In the genomic region with DNA sequence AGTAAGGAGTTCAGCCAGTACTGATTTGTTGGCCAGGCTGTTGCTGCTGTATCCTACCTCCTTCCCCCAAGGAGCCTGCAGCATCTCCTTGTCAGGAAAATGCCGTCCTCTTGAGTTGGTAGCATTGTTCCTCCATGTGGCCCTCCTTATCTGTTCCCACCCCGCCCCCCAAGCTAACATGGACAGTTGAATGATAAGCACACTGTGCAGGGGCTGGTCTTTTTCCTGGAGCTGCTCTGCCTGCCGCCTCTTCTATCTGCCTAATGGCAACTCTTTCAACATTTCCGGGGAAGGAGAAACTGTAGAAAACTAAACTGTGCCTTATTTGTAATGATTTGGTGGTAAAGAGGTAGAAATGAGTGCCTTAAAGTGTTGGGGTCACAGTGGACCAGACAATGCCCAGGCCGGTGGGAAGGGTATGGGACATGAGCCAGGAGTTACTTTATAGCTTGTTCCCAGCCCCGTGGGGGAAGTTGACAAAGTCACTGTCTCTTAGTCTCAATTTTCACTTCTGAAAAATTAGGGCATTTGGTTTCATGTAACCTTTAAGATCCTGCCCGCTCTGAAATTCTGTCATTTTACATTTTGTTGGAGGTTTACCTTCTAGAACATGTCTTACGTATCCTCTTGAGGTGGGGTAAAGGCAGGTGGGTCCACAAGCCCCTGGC, we compare ENCODE assay signal across 14 cellular contexts. TPM values are rescaled to one million over a fixed set of nuclear protein-coding genes. Genes with fewer than 3 reads are reported as not detected.
DNase-seq lines count a peak whose midpoint lies in the region; ATAC-seq and TF ChIP-seq lines count a peak whose summit lies in the region.
"Had no signal": no experiment of that assay in that cellular context is flagged by ENCODE, and none has a peak within 500 bp of the region (broad histone marks: within the 10 kb centered on the region; RNA-seq: fewer than 3 reads in every experiment).

No MANE protein-coding gene starts in this region.

- H3K4me1 ChIP-seq in CD4-positive, alpha-beta memory T cell (ENCODE audit: insufficient read depth, low read length), result peaks cover 76% of the 10 kb centered on the region
- peaks cover 45% of the 10 kb centered on the region for H3K4me1 ChIP-seq in mesodermal cell (ENCODE audit: control insufficient read depth, insufficient read depth, low read length, poor library complexity, severe bottlenecking)
- peaks cover 44% of the 10 kb centered on the region for H3K4me1 ChIP-seq in CD8-positive, alpha-beta T cell (ENCODE audit: insufficient read depth, low read length)

- DNase-seq in CD4-positive, alpha-beta memory T cell, result no peak
- no peak for DNase-seq in T-cell
- no peak for DNase-seq in CD8-positive, alpha-beta T cell
- DNase-seq in SHP77 (lab: John Stamatoyannopoulos, UW), result no peak
- DNase-seq: activated CD8-positive, alpha-beta memory T cell treated with anti-CD3 and anti-CD28 coated beads, Interleukin-2, amount 50 U/mL, for 48 hours; hypothalamus; NCI-H774; stimulated activated CD4-positive, alpha-beta T cell treated with anti-CD3 and anti-CD28 coated beads, Interleukin-4, amount 100 ng/mL, for 4 hours; substantia nigra had no signal

- POLR2A ChIA-PET in CD4-positive, alpha-beta memory T cell (lab: Charles Lee; ENCODE audit: partially characterized antibody), result interaction anchor here (2.0 kb wide), 1 partner anchor 9 kb away, joined by 6 read pairs; no protein-coding TSS in a partner anchor
- POLR2A ChIA-PET in T-cell (lab: Charles Lee), result interaction anchor here in 1 of 2 donors (0.7 kb wide), 1 partner anchor 11 kb away, joined by 3 read pairs; no protein-coding TSS in a partner anchor
- POLR2A ChIA-PET in CD8-positive, alpha-beta T cell (lab: Charles Lee), result no interaction called here

- H3K36me3 ChIP-seq in CD4-positive, alpha-beta memory T cell (ENCODE audit: insufficient read depth, low read length), result no peaks in the 10 kb centered on the region
- H3K36me3 ChIP-seq in mesodermal cell (ENCODE audit: control insufficient read depth, insufficient read depth, low read length), result peaks cover 10% of the 10 kb centered on the region
- H3K36me3 ChIP-seq in CD8-positive, alpha-beta T cell (ENCODE audit: insufficient read depth, low read length), result peaks cover 3% of the 10 kb centered on the region

- H3K27me3 Mint-ChIP-seq in CD4-positive, alpha-beta memory T cell, result no peaks in the 10 kb centered on the region
- H3K27me3 Mint-ChIP-seq in T-cell, result no peaks in the 10 kb centered on the region
- no peaks in the 10 kb centered on the region for H3K27me3 Mint-ChIP-seq in CD8-positive, alpha-beta T cell (ENCODE audit: low read depth)

- H3K27ac ChIP-seq in C4-2B (peak overlapping the region; percentile 25), mesodermal cell (ENCODE audit: low read depth, low read length, severe bottlenecking) (peak overlapping the region; percentile 67)
- no peak overlapping the region for H3K27ac ChIP-seq in CD4-positive, alpha-beta memory T cell (ENCODE audit: low read depth, low read length)
- no peak overlapping the region for H3K27ac ChIP-seq in CD8-positive, alpha-beta T cell (ENCODE audit: low read depth, low read length)

- no peaks in the 10 kb centered on the region for H3K9me3 ChIP-seq in CD4-positive, alpha-beta memory T cell (ENCODE audit: control insufficient read depth in 1 of 2, low read length in 2 of 2)
- H3K9me3 ChIP-seq in mesodermal cell (ENCODE audit: control insufficient read depth, low read length), result no peaks in the 10 kb centered on the region
- H3K9me3 ChIP-seq in CD8-positive, alpha-beta T cell (ENCODE audit: low read length), result no peaks in the 10 kb centered on the region

- peak overlapping the region in 2 of 8 donors; percentile 8 to 29 for H3K4me3 Mint-ChIP-seq in CD4-positive, alpha-beta memory T cell
- peak overlapping the region in 1 of 3 donors; percentile 12 for H3K4me3 Mint-ChIP-seq in T-cell
- no peak overlapping the region for H3K4me3 Mint-ChIP-seq in CD8-positive, alpha-beta T cell

- TF ChIP-seq CTCF in C4-2B (conservative IDR thresholded peaks at IDR 0.05), result no peak
- TF ChIP-seq CTCF in CD8-positive, alpha-beta T cell (IDR thresholded peaks at IDR 0.05), result no peak

- peak overlapping the region; percentile 62 to 100 (median 96) for H3K27ac Mint-ChIP-seq in CD4-positive, alpha-beta memory T cell
- peak overlapping the region; percentile 65 to 98 for H3K27ac Mint-ChIP-seq in T-cell
- H3K27ac Mint-ChIP-seq in CD8-positive, alpha-beta T cell, result no peak overlapping the region

- intact Hi-C loops in CD4-positive, alpha-beta memory T cell (cut with micrococcal nuclease), result no loop called here
- intact Hi-C loops in CD8-positive, alpha-beta T cell (cut with DNase I, micrococcal nuclease), result loop anchor here in 1 of 2 experiments (5.0 kb wide), 1 partner anchor 152 kb away; a partner anchor contains a TSS

- H3K27me3 ChIP-seq in CD4-positive, alpha-beta memory T cell (ENCODE audit: insufficient read depth, low read length), result no peaks in the 10 kb centered on the region
- no peaks in the 10 kb centered on the region for H3K27me3 ChIP-seq in CD8-positive, alpha-beta T cell (ENCODE audit: insufficient read depth, low read length)

- H3K36me3 Mint-ChIP-seq in CD4-positive, alpha-beta memory T cell, result peaks cover 0 to 22% of the 10 kb centered on the region in 2 donors
- peaks cover 13% of the 10 kb centered on the region for H3K36me3 Mint-ChIP-seq in T-cell
- peaks cover 29% of the 10 kb centered on the region for H3K36me3 Mint-ChIP-seq in CD8-positive, alpha-beta T cell

- H3K4me1 Mint-ChIP-seq in CD4-positive, alpha-beta memory T cell, result peaks cover 51 to 90% (median 77%) of the 10 kb centered on the region in 4 donors
- peaks cover 81 to 89% (median 86%) of the 10 kb centered on the region in 3 donors for H3K4me1 Mint-ChIP-seq in T-cell
- H3K4me1 Mint-ChIP-seq in CD8-positive, alpha-beta T cell (ENCODE audit: low read depth), result peaks cover 75% of the 10 kb centered on the region

- 79 to 82% methylated on average over 5 to 7 of the region's 8 CpGs for WGBS in mesodermal cell (ENCODE audit: insufficient coverage in 2 of 2), 2 experiments

- CTCF ChIA-PET in CD4-positive, alpha-beta memory T cell (lab: Charles Lee; ENCODE audit: partially characterized antibody), result no interaction called here
- CTCF ChIA-PET in T-cell (lab: Charles Lee), result no interaction called here
- CTCF ChIA-PET in CD8-positive, alpha-beta T cell (lab: Charles Lee), result no interaction called here

- no peaks in the 10 kb centered on the region for H3K9me3 Mint-ChIP-seq in CD4-positive, alpha-beta memory T cell
- H3K9me3 Mint-ChIP-seq in T-cell, result no peaks in the 10 kb centered on the region
- H3K9me3 Mint-ChIP-seq in CD8-positive, alpha-beta T cell, result no peaks in the 10 kb centered on the region

- no peak overlapping the region for H3K4me3 ChIP-seq in CD4-positive, alpha-beta memory T cell (ENCODE audit: low read length in 2 of 2)
- no peak overlapping the region for H3K4me3 ChIP-seq in mesodermal cell (ENCODE audit: extremely low read depth, insufficient read depth, low read length, poor library complexity, severe bottlenecking)
- H3K4me3 ChIP-seq in CD8-positive, alpha-beta T cell (ENCODE audit: low read depth, low read length), result no peak overlapping the region
- H3K4me3 ChIP-seq: lung had no signal

- ATAC-seq in T-cell (replicated peaks in 1 of 4) (no peak), GM18870 (IDR thresholded peaks at IDR 0.05; ENCODE audit: unreplicated experiment) (no peak)
- ATAC-seq in CD8-positive, alpha-beta T cell, result no peak

RNA-seq across cellular contexts. Expression of a gene that starts 4.5 kb away (rescaled TPM):
- total RNA-seq in CD4-positive, alpha-beta memory T cell, result 100 to 1,000 TPM; 119 to 122 TPM
- 10 to 100 TPM; 34.5 to 51.0 TPM for polyA plus RNA-seq in CD4-positive, alpha-beta memory T cell
- total RNA-seq in T-cell, result 100 to 1,000 TPM in 4 of 5 donors, 10 to 100 TPM in 1; 53.5 to 394 (median 154) TPM
- 25.0 TPM for polyA plus RNA-seq in mesodermal cell (2013, experiment 1 of 2)
- polyA plus RNA-seq in mesodermal cell (2013, experiment 2 of 2), result 27.0 TPM
- total RNA-seq in CD8-positive, alpha-beta T cell, result 100 to 1,000 TPM; 194 to 196 TPM

RNA-seq across cellular contexts. Expression of a gene that starts 29.4 kb away (rescaled TPM):
- total RNA-seq in CD4-positive, alpha-beta memory T cell, result not detected
- polyA plus RNA-seq in CD4-positive, alpha-beta memory T cell, result not detected
- total RNA-seq in T-cell, result not detected
- not detected for polyA plus RNA-seq in mesodermal cell (2013, experiment 1 of 2)
- not detected for polyA plus RNA-seq in mesodermal cell (2013, experiment 2 of 2)
- not detected for total RNA-seq in CD8-positive, alpha-beta T cell
- total RNA-seq: lung, pulmonary artery endothelial cell had no signal

Comparison
In these comparisons a context has a peak if more than half of its experiments do, and no peak if none do; other contexts are left out.
1. H3K27ac ChIP-seq: peak in C4-2B (single experiment) and mesodermal cell (single experiment); none in CD4-positive, alpha-beta memory T cell (single experiment) and CD8-positive, alpha-beta T cell (single experiment).